ENCODE assay signal across 15 cellular contexts in the genomic region with DNA sequence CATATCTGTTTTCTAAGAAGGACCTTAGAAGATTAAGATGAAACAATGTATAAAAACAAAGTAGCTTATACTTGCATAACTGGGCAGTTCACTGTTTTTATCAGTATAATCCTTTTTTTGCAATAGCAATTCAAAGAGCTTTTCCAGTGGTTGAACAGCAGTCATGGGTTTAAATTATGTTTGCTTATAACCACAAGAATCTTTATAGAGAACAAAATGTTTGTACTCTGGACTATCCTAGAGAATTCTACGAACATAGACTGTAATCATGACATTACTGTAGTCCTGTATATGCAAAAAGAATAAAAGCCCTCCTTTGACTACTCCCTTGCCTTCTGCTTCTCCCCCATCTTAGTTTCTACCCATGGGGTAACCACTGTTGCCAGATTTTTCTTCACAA. TPM values are rescaled to one million over a fixed set of nuclear protein-coding genes. Genes with fewer than 3 reads are reported as not detected.
DNase-seq lines count a peak whose midpoint lies in the region; ATAC-seq and TF ChIP-seq lines count a peak whose summit lies in the region.
"Had no signal": no experiment of that assay in that cellular context is flagged by ENCODE, and none has a peak within 500 bp of the region (broad histone marks: within the 10 kb centered on the region; RNA-seq: fewer than 3 reads in every experiment).

No MANE protein-coding gene starts in this region.

- peaks cover 8% of the 10 kb centered on the region for H3K4me1 ChIP-seq in mesenchymal stem cell (ENCODE audit: control insufficient read depth, insufficient read depth, low read depth, low read length)

- no peaks in the 10 kb centered on the region for H3K27me3 ChIP-seq in mesenchymal stem cell (ENCODE audit: control insufficient read depth in 1 of 2, insufficient read depth in 1 of 2, low read length in 2 of 2)
- H3K27me3 ChIP-seq: sigmoid colon, tibial artery had no signal

- no peak for ATAC-seq in left cardiac atrium
- no peak for ATAC-seq in Right ventricle myocardium inferior
- ATAC-seq: stimulated activated effector memory CD8-positive, alpha-beta T cell treated with anti-CD3 and anti-CD28 coated beads, Interleukin-12 subunit alpha, Interleukin-12 subunit beta, amount 100 ng/mL, for 72 hours had no signal

- H3K9me3 ChIP-seq in mesenchymal stem cell (ENCODE audit: control insufficient read depth, low read length) = no peaks in the 10 kb centered on the region
- H3K9me3 ChIP-seq: sigmoid colon, tibial artery had no signal

- DNase-seq in NCI-H2029 treated with DMSO at 0.1 percent for 48 hours (lab: John Stamatoyannopoulos, UW) = peak; percentile 53
- peak; percentile 81 for DNase-seq in choroid plexus epithelial cell (ENCODE audit: low read depth)
- peak; percentile 30 for DNase-seq in mesenchymal stem cell
- DNase-seq in NCI-H1105 treated with DMSO at 0.1 percent for 48 hours (lab: John Stamatoyannopoulos, UW) = no peak
- DNase-seq in left cardiac atrium = no peak
- no peak for DNase-seq in stimulated activated CD4-positive, alpha-beta T cell treated with anti-CD3 and anti-CD28 coated beads, Interleukin-4, amount 100 ng/mL, for 1 hour
- no peak for DNase-seq in Right ventricle myocardium inferior (ENCODE audit: missing footprints)
- DNase-seq: activated effector memory CD4-positive, alpha-beta T cell treated with anti-CD3 and anti-CD28 coated beads, Interleukin-2, amount 50 U/mL, for 16 hours; aorta; NCI-H1930; NCI-H524 treated with DMSO at 0.1 percent for 48 hours; sigmoid colon; tibial artery had no signal

- H3K18ac ChIP-seq in mesenchymal stem cell (ENCODE audit: low read depth in 1 of 2, low read length in 2 of 2) = no peak overlapping the region

- H3K9ac ChIP-seq in mesenchymal stem cell (ENCODE audit: low read length) = no peak overlapping the region

- no peak overlapping the region for H2AFZ ChIP-seq in mesenchymal stem cell (ENCODE audit: low read depth, low read length)

- H2BK15ac ChIP-seq in mesenchymal stem cell (ENCODE audit: low read depth, poor library complexity, severe bottlenecking) = no peak overlapping the region

- no peak overlapping the region for H3K4me2 ChIP-seq in mesenchymal stem cell (ENCODE audit: low read length, poor library complexity, severe bottlenecking)

- no peak overlapping the region for H2AK5ac ChIP-seq in mesenchymal stem cell (ENCODE audit: low read length, severe bottlenecking)

- H3K27ac ChIP-seq in 22Rv1 = peak overlapping the region; percentile 48
- no peak overlapping the region for H3K27ac ChIP-seq in mesenchymal stem cell (ENCODE audit: low read length, poor library complexity, severe bottlenecking)

- H3K14ac ChIP-seq in mesenchymal stem cell (ENCODE audit: low read length in 2 of 2) = no peak overlapping the region

- no peak overlapping the region for H4K8ac ChIP-seq in mesenchymal stem cell (ENCODE audit: low read length)

- H3K4me3 ChIP-seq in choroid plexus epithelial cell (ENCODE audit: low read depth, low read length) (no peak overlapping the region), mesenchymal stem cell (ENCODE audit: insufficient read depth in 1 of 2, low read depth in 1 of 2, low read length in 2 of 2) (no peak overlapping the region)
- H3K4me3 ChIP-seq: sigmoid colon, tibial artery had no signal

- WGBS in mesenchymal stem cell = 100% methylated on average over 1 of the region's 1 CpG

- H2BK120ac ChIP-seq in mesenchymal stem cell (ENCODE audit: low read depth, low read length) = no peak overlapping the region

- no peak overlapping the region for H2BK12ac ChIP-seq in mesenchymal stem cell (ENCODE audit: low read length in 2 of 2)

- no peak overlapping the region for H4K91ac ChIP-seq in mesenchymal stem cell (ENCODE audit: low read length)

- no peak overlapping the region for H3K23ac ChIP-seq in mesenchymal stem cell (ENCODE audit: low read length in 2 of 2)

- H2BK5ac ChIP-seq in mesenchymal stem cell (ENCODE audit: low read depth, low read length, poor library complexity, severe bottlenecking) = no peak overlapping the region

- intact Hi-C loops in left cardiac atrium (cut with DNase I) = no loop called here
- intact Hi-C loops in Right ventricle myocardium inferior (cut with DNase I) = no loop called here

- H3K79me1 ChIP-seq in mesenchymal stem cell (replicated peaks; ENCODE audit: low read length, poor library complexity, severe bottlenecking) = peaks cover 10% of the 10 kb centered on the region

- no peak overlapping the region for H3K4ac ChIP-seq in mesenchymal stem cell (ENCODE audit: low read depth in 1 of 2, low read length in 2 of 2)

- H3K36me3 ChIP-seq in mesenchymal stem cell (ENCODE audit: control insufficient read depth in 1 of 2, insufficient read depth in 2 of 2, low read depth in 1 of 2, low read length in 2 of 2) = peaks cover 12 to 49% of the 10 kb centered on the region in 2 experiments

- TF ChIP-seq CTCF in 22Rv1 (IDR thresholded peaks at IDR 0.05) (no peak), choroid plexus epithelial cell (conservative IDR thresholded peaks at IDR 0.05; ENCODE audit: low read depth, low read length) (no peak)

RNA-seq across cellular contexts. Expression of a gene that starts 5.7 kb away (rescaled TPM):
- polyA plus RNA-seq in mesenchymal stem cell (2013, experiment 1 of 2) = 102 TPM
- polyA plus RNA-seq in mesenchymal stem cell (2013, experiment 2 of 2) = 114 TPM
- total RNA-seq in left cardiac atrium = 10 to 100 TPM; 40.4 to 88.2 TPM
- total RNA-seq in Right ventricle myocardium inferior = 66.5 TPM

Comparison
In these comparisons a context has a peak if more than half of its experiments do, and no peak if none do; other contexts are left out.
1. DNase-seq: peak in NCI-H2029 treated with DMSO at 0.1 percent for 48 hours (single experiment), choroid plexus epithelial cell (single experiment) and mesenchymal stem cell (single experiment); none in NCI-H1105 treated with DMSO at 0.1 percent for 48 hours (single experiment), left cardiac atrium (single experiment), stimulated activated CD4-positive, alpha-beta T cell treated with anti-CD3 and anti-CD28 coated beads, Interleukin-4, amount 100 ng/mL, for 1 hour (single experiment) and Right ventricle myocardium inferior (single experiment).